ENCODE assay signal across 1 cellular context in the genomic region with DNA sequence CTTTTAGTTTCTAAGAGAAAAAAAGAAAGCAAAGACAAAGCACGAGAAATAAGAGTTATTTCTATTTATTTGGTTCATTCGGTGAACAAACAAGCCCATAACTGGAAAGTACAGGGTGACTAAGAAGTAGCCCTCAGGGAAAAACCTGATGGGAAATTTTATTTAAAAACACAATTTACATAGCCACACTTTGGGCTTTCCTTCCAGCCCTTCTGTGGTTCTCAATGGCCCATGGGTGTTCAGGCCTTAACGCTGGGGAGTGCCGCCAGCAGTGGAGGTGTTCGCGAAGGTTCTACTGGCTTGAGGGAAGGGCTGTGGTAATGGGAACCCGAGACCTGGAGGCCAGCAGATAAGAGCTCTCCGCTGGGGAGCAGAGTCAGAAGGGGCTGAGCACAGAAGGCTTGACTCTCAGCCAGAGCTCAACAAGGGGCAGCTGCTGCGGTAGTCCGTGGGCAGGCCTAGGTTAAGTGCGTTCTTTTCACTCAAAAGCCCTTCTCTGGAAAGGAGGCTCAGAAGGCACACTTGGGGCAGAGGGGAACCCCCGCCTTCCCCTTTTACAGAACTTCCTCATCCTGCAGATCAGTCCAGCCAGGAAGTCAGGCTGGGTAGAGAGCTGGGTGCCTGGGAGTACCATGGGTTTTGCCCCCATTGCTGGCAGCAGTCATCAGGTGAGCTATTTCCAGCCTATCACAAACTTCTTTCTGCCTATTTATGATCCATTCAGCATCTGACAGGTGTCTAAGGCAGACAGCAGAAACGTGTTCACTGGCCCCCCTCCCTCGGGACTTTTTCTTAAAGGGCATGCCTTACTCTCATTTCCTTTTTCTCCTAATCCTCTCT.
TF ChIP-seq lines count a peak whose summit lies in the region.

No MANE protein-coding gene starts in this region.

TF ChIP-seq in IMR-90, 13 proteins besides CTCF, POLR2A, EP300 and RAD21 (continued from another document):
- TF ChIP-seq BHLHE40 (IDR thresholded peaks at IDR 0.05; ENCODE audit: low read depth, low read length) (no peak), MXI1 (IDR thresholded peaks at IDR 0.05; ENCODE audit: borderline replicate concordance, low read depth, low read length) (no peak), RFX5 (IDR thresholded peaks at IDR 0.05; ENCODE audit: low read depth, low read length) (no peak), NFE2L2 (IDR thresholded peaks at IDR 0.05; ENCODE audit: low read depth, low read length) (no peak), SMC3 (IDR thresholded peaks at IDR 0.05; ENCODE audit: low read depth, low read length) (no peak), CEBPB (IDR thresholded peaks at IDR 0.05; ENCODE audit: low read depth, low read length) (no peak), RCOR1 (IDR thresholded peaks at IDR 0.05; ENCODE audit: insufficient replicate concordance, low read length) (no peak), FOS (IDR thresholded peaks at IDR 0.05; ENCODE audit: low read depth, low read length) (no peak)
- TF ChIP-seq, protein P1, sequence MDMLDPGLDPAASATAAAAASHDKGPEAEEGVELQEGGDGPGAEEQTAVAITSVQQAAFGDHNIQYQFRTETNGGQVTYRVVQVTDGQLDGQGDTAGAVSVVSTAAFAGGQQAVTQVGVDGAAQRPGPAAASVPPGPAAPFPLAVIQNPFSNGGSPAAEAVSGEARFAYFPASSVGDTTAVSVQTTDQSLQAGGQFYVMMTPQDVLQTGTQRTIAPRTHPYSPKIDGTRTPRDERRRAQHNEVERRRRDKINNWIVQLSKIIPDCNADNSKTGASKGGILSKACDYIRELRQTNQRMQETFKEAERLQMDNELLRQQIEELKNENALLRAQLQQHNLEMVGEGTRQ (IDR thresholded peaks at IDR 0.05; ENCODE audit: low read depth, low read length) = no peak
- TF ChIP-seq, protein P2, sequence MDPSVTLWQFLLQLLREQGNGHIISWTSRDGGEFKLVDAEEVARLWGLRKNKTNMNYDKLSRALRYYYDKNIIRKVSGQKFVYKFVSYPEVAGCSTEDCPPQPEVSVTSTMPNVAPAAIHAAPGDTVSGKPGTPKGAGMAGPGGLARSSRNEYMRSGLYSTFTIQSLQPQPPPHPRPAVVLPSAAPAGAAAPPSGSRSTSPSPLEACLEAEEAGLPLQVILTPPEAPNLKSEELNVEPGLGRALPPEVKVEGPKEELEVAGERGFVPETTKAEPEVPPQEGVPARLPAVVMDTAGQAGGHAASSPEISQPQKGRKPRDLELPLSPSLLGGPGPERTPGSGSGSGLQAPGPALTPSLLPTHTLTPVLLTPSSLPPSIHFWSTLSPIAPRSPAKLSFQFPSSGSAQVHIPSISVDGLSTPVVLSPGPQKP (IDR thresholded peaks at IDR 0.05; ENCODE audit: borderline replicate concordance, low read depth, low read length) = no peak
